Comparison of ENCODE assay signal across 15 cellular contexts in the genomic region with DNA sequence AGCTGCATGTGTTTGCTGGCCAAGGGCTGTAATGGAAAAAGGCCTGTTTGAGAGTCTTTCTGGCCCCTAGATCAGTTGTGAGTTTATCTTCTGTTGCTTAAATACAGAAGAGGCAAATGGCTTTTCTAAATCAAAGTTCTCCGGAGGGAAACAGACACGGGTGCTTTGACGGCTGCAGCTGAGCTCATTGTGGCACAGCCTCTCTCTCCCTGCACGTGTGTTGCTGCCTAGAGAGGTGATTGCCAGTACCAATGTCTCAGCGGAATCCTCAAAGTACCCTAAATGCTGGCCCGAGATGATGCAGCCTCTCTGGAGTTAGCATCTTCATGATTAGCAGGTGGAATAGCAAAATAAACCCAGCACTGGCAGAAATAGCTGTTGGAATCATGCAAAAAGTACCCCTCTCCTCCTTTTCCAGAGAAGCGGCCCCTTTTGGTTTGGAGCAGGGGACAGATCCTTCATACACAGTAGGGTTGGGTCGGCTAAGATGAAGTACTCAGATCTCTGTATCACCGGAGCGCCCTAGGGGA.
DNase-seq lines count a peak whose midpoint lies in the region; ATAC-seq and TF ChIP-seq lines count a peak whose summit lies in the region.
"Had no signal": no experiment of that assay in that cellular context is flagged by ENCODE, and none has a peak within 500 bp of the region (broad histone marks: within the 10 kb centered on the region; RNA-seq: fewer than 3 reads in every experiment).

No MANE protein-coding gene starts in this region.

- H3K9ac ChIP-seq in SK-N-SH (no peak overlapping the region), duodenal mucosa (ENCODE audit: low read depth in 1 of 2, low read length in 2 of 2) (peak overlapping the region; percentile 45 to 47), muscle layer of colon (ENCODE audit: low read length) (no peak overlapping the region)

- H3K27me3 ChIP-seq in SK-N-SH (ENCODE audit: insufficient read depth) (peaks cover 11% of the 10 kb centered on the region), duodenal mucosa (ENCODE audit: control insufficient read depth in 1 of 2, insufficient read depth in 2 of 2, low read length in 2 of 2) (peaks cover 7 to 21% of the 10 kb centered on the region in 2 donors), muscle layer of colon (ENCODE audit: control insufficient read depth in 1 of 2, insufficient read depth in 2 of 2, low read length in 2 of 2) (peaks cover 10 to 13% of the 10 kb centered on the region in 2 donors), suprapubic skin (peaks cover 53% of the 10 kb centered on the region)

- no peaks in the 10 kb centered on the region for H3K9me3 ChIP-seq in SK-N-SH
- H3K9me3 ChIP-seq in duodenal mucosa (ENCODE audit: control insufficient read depth in 1 of 2, low read length in 2 of 2) = no peaks in the 10 kb centered on the region
- H3K9me3 ChIP-seq in muscle layer of colon (ENCODE audit: low read length) = no peaks in the 10 kb centered on the region
- H3K9me3 ChIP-seq in suprapubic skin = no peaks in the 10 kb centered on the region
- H3K9me3 ChIP-seq: neutrophil had no signal

- no peak overlapping the region for H3K4me3 Mint-ChIP-seq in stimulated activated naive CD8-positive, alpha-beta T cell treated with anti-CD3 and anti-CD28 coated beads, Interleukin-15, amount 100 ng/mL, for 72 hours
- H3K4me3 Mint-ChIP-seq: activated CD4-positive, alpha-beta memory T cell treated with anti-CD3 and anti-CD28 coated beads, Interleukin-2, amount 10 ng/mL, durations not matched to agents 7 days and 5 days; activated naive CD8-positive, alpha-beta T cell treated with anti-CD3 and anti-CD28 coated beads for 36 hours; effector memory CD8-positive, alpha-beta T cell had no signal

- POLR2A ChIA-PET in SK-N-SH (lab: Yijun Ruan, JAX) = no interaction called here

- no peaks in the 10 kb centered on the region for H3K36me3 ChIP-seq in SK-N-SH (replicated peaks in 1 of 2; ENCODE audit: control insufficient read depth in 1 of 2, insufficient read depth in 2 of 2, low read length in 1 of 2)
- no peaks in the 10 kb centered on the region for H3K36me3 ChIP-seq in duodenal mucosa (ENCODE audit: control insufficient read depth in 1 of 2, insufficient read depth in 2 of 2, low read length in 2 of 2)
- H3K36me3 ChIP-seq in muscle layer of colon (ENCODE audit: insufficient read depth, low read length) = no peaks in the 10 kb centered on the region
- no peaks in the 10 kb centered on the region for H3K36me3 ChIP-seq in suprapubic skin
- H3K36me3 ChIP-seq: neutrophil had no signal

- no peak for DNase-seq in SK-N-SH
- DNase-seq in suprapubic skin (ENCODE audit: low spot score in 2 of 2) = no peak
- no peak for DNase-seq in activated CD4-positive, CD25-positive, alpha-beta regulatory T cell treated with anti-CD3 and anti-CD28 coated beads, Interleukin-2, amount 50 U/mL, for 72 hours
- no peak for DNase-seq in NCI-H526 (lab: John Stamatoyannopoulos, UW)
- DNase-seq in stimulated activated naive CD8-positive, alpha-beta T cell treated with anti-CD3 and anti-CD28 coated beads, Interleukin-15, amount 100 ng/mL, for 72 hours = no peak
- DNase-seq: activated CD4-positive, alpha-beta memory T cell treated with anti-CD3 and anti-CD28 coated beads, Interleukin-2, amount 10 ng/mL, durations not matched to agents 7 days and 5 days; effector memory CD8-positive, alpha-beta T cell; hippocampal formation; NCI-H187; SW 1271 had no signal

- no peak for TF ChIP-seq EP300 in SK-N-SH (IDR thresholded peaks at IDR 0.05; ENCODE audit: borderline replicate concordance in 1 of 2, low read depth in 1 of 2, low read length in 1 of 2)
- TF ChIP-seq EP300 in suprapubic skin (IDR thresholded peaks at IDR 0.05) = no peak

- no peak for TF ChIP-seq CTCF in SK-N-SH (IDR thresholded peaks at IDR 0.05)
- no peak for TF ChIP-seq CTCF in suprapubic skin (IDR thresholded peaks at IDR 0.05)

- H3K4me1 Mint-ChIP-seq in stimulated activated naive CD8-positive, alpha-beta T cell treated with anti-CD3 and anti-CD28 coated beads, Interleukin-15, amount 100 ng/mL, for 72 hours = peaks cover 14% of the 10 kb centered on the region
- H3K4me1 Mint-ChIP-seq: activated CD4-positive, alpha-beta memory T cell treated with anti-CD3 and anti-CD28 coated beads, Interleukin-2, amount 10 ng/mL, durations not matched to agents 7 days and 5 days had no signal

- no peaks in the 10 kb centered on the region for H3K27me3 Mint-ChIP-seq in stimulated activated naive CD8-positive, alpha-beta T cell treated with anti-CD3 and anti-CD28 coated beads, Interleukin-15, amount 100 ng/mL, for 72 hours

- no peak overlapping the region for H3K27ac ChIP-seq in SK-N-SH (ENCODE audit: low read depth in 2 of 2, low read length in 1 of 2)
- no peak overlapping the region for H3K27ac ChIP-seq in duodenal mucosa (ENCODE audit: low read depth, low read length)
- no peak overlapping the region for H3K27ac ChIP-seq in muscle layer of colon (ENCODE audit: low read depth, low read length)
- H3K27ac ChIP-seq in suprapubic skin = no peak overlapping the region
- H3K27ac ChIP-seq: neutrophil had no signal

- H2AFZ ChIP-seq in SK-N-SH (ENCODE audit: low read depth) = no peak overlapping the region

- H3K4me1 ChIP-seq in SK-N-SH (ENCODE audit: control insufficient read depth in 1 of 2, insufficient read depth in 2 of 2, low read depth in 1 of 2, low read length in 1 of 2) (no peaks in the 10 kb centered on the region), duodenal mucosa (ENCODE audit: control insufficient read depth in 1 of 2, insufficient read depth in 2 of 2, low read length in 2 of 2) (peaks cover 30 to 44% of the 10 kb centered on the region in 2 donors), muscle layer of colon (ENCODE audit: insufficient read depth, low read length) (peaks cover 5% of the 10 kb centered on the region), suprapubic skin (peaks cover 16% of the 10 kb centered on the region)

- H3K4me3 ChIP-seq in SK-N-SH (ENCODE audit: low read depth in 2 of 2, low read length in 1 of 2) = no peak overlapping the region
- H3K4me3 ChIP-seq in duodenal mucosa (ENCODE audit: low read depth in 1 of 2, low read length in 2 of 2) = peak overlapping the region; percentile 62 to 74
- H3K4me3 ChIP-seq in muscle layer of colon (ENCODE audit: low read depth in 1 of 2, low read length in 2 of 2) = peak overlapping the region; percentile 44 to 46
- peak overlapping the region; percentile 51 for H3K4me3 ChIP-seq in suprapubic skin

- no peak overlapping the region for H3K27ac Mint-ChIP-seq in stimulated activated naive CD8-positive, alpha-beta T cell treated with anti-CD3 and anti-CD28 coated beads, Interleukin-15, amount 100 ng/mL, for 72 hours
- H3K27ac Mint-ChIP-seq: activated CD4-positive, alpha-beta memory T cell treated with anti-CD3 and anti-CD28 coated beads, Interleukin-2, amount 10 ng/mL, durations not matched to agents 7 days and 5 days; activated naive CD8-positive, alpha-beta T cell treated with anti-CD3 and anti-CD28 coated beads for 36 hours; effector memory CD8-positive, alpha-beta T cell had no signal

- H3K79me2 ChIP-seq in SK-N-SH (ENCODE audit: insufficient read depth) = no peaks in the 10 kb centered on the region

- H4K20me1 ChIP-seq in SK-N-SH (ENCODE audit: insufficient read depth) = no peaks in the 10 kb centered on the region

- H3K4me2 ChIP-seq in SK-N-SH = 0 out of 2 replicates have a peak overlapping the region, but pooled peaks have one; percentile 47

- ATAC-seq in SK-N-SH treated with all-trans-retinoic acid at 6 μM for 48 hours = no peak
- no peak for ATAC-seq in stimulated activated naive CD8-positive, alpha-beta T cell treated with anti-CD3 and anti-CD28 coated beads, Interleukin-15, amount 100 ng/mL, for 72 hours
- ATAC-seq: effector memory CD8-positive, alpha-beta T cell had no signal

- CTCF ChIA-PET in SK-N-SH (lab: Yijun Ruan, JAX) = no interaction called here

- no peaks in the 10 kb centered on the region for H3K9me3 Mint-ChIP-seq in stimulated activated naive CD8-positive, alpha-beta T cell treated with anti-CD3 and anti-CD28 coated beads, Interleukin-15, amount 100 ng/mL, for 72 hours
- H3K9me3 Mint-ChIP-seq: activated CD4-positive, alpha-beta memory T cell treated with anti-CD3 and anti-CD28 coated beads, Interleukin-2, amount 10 ng/mL, durations not matched to agents 7 days and 5 days; effector memory CD8-positive, alpha-beta T cell had no signal

- no peak for TF ChIP-seq RAD21 in SK-N-SH (IDR thresholded peaks at IDR 0.05; ENCODE audit: low read length)

- WGBS in SK-N-SH (ENCODE audit: low lambda C conversion rate) = 7% methylated on average over 8 of the region's 10 CpGs
- WGBS in suprapubic skin = 14% methylated on average over 10 of the region's 10 CpGs

- TF ChIP-seq POLR2A in suprapubic skin (IDR thresholded peaks at IDR 0.05) = no peak

- H3K9me2 ChIP-seq in SK-N-SH = no peaks in the 10 kb centered on the region

- H3F3A ChIP-seq in SK-N-SH (replicated peaks; ENCODE audit: insufficient read depth) = no peaks in the 10 kb centered on the region

TF ChIP-seq in SK-N-SH, 30 proteins besides CTCF, POLR2A, EP300 and RAD21 (continues in another document):
- TF ChIP-seq POLR2AphosphoS5 (IDR thresholded peaks at IDR 0.05; ENCODE audit: low read depth, low read length) (no peak), YY1 (IDR thresholded peaks at IDR 0.05; ENCODE audit: low read depth) (no peak), TCF12 (IDR thresholded peaks at IDR 0.05) (no peak), EZH2phosphoT487 (IDR thresholded peaks at IDR 0.05; ENCODE audit: borderline replicate concordance, low read depth) (no peak), GATA2 (CRISPR knock-in tag; IDR thresholded peaks at IDR 0.05) (no peak), FOXJ3 (CRISPR knock-in tag; IDR thresholded peaks at IDR 0.05) (no peak), NRF1 (IDR thresholded peaks at IDR 0.05; ENCODE audit: low read depth, low read length) (no peak)

TF ChIP-seq in SK-N-SH treated with all-trans-retinoic acid at 6 μM for 48 hours, 23 proteins besides CTCF, POLR2A, EP300 and RAD21:
- no peak for TF ChIP-seq ESRRG (CRISPR knock-in tag; IDR thresholded peaks at IDR 0.05)

Comparison
In these comparisons a context has a peak if more than half of its experiments do, and no peak if none do; other contexts are left out.
1. H3K4me3 ChIP-seq: peak in duodenal mucosa (2 of 2), muscle layer of colon (2 of 2) and suprapubic skin (single experiment); none in SK-N-SH (0 of 2).
2. H3K9ac ChIP-seq: peak in duodenal mucosa (2 of 2); none in SK-N-SH (single experiment) and muscle layer of colon (single experiment).